ENCODE assay signal across 21 cellular contexts in genomic region chr12:120865094-120865493, GRCh38. TPM values are rescaled to one million over a fixed set of nuclear protein-coding genes. Genes with fewer than 3 reads are reported as not detected.
DNase-seq lines count a peak whose midpoint lies in the region; ATAC-seq, FAIRE-seq and TF ChIP-seq lines count a peak whose summit lies in the region.
"Had no signal": no experiment of that assay in that cellular context is flagged by ENCODE, and none has a peak within 500 bp of the region (broad histone marks: within the 10 kb centered on the region; RNA-seq: fewer than 3 reads in every experiment).

No MANE protein-coding gene starts in this region.

- no peaks in the 10 kb centered on the region for H3K9me3 Mint-ChIP-seq in activated CD8-positive, alpha-beta T cell treated with anti-CD3 and anti-CD28 coated beads for 36 hours
- H3K9me3 Mint-ChIP-seq in activated CD8-positive, alpha-beta T cell treated with anti-CD3 and anti-CD28 coated beads, Interleukin-2, amount 10 ng/mL, durations not matched to agents 7 days and 5 days (ENCODE audit: insufficient read depth) = no peaks in the 10 kb centered on the region
- H3K9me3 Mint-ChIP-seq in stimulated activated naive CD8-positive, alpha-beta T cell treated with anti-CD3 and anti-CD28 coated beads, Interleukin-15, amount 100 ng/mL, for 72 hours = no peaks in the 10 kb centered on the region

- DNase-seq in activated CD8-positive, alpha-beta T cell treated with anti-CD3 and anti-CD28 coated beads for 36 hours = peak; percentile 36
- no peak for DNase-seq in activated CD8-positive, alpha-beta T cell treated with anti-CD3 and anti-CD28 coated beads, Interleukin-2, amount 10 ng/mL, durations not matched to agents 7 days and 5 days
- DNase-seq in left ventricle myocardium superior (no peak), cardiac septum (ENCODE audit: low spot score) (no peak), K562 (ENCODE audit: extremely low read depth in 1 of 4, low spot score in 3 of 4) (peak in 1 of 4 experiments; percentile 24), activated gamma-delta T cell treated with Interleukin-2 at 50 U/mL for 16 hours (no peak)
- no peak for DNase-seq in stimulated activated naive CD8-positive, alpha-beta T cell treated with anti-CD3 and anti-CD28 coated beads, Interleukin-15, amount 100 ng/mL, for 72 hours
- no peak for DNase-seq in stimulated activated CD4-positive, alpha-beta T cell treated with anti-CD3 and anti-CD28 coated beads, Interleukin-2, amount 100 ng/mL, for 24 hours
- DNase-seq: DND-41, GM23248, KBM-7, NCI-H1048, NCI-H1436 treated with DMSO at 0.1 percent for 48 hours, NCI-H2081, NCI-H774, PC-3 had no signal

- no peaks in the 10 kb centered on the region for H3K36me3 ChIP-seq in K562 (ENCODE audit: control insufficient read depth, insufficient read depth, low read length)

- H3K9ac ChIP-seq in K562 (ENCODE audit: insufficient read depth in 1 of 2, low read depth in 2 of 2, low read length in 2 of 2) = no peak overlapping the region
- H3K9ac ChIP-seq: GM23248 had no signal

- 18% methylated on average over 3 of the region's 3 CpGs for WGBS in K562 (ENCODE audit: insufficient coverage, low coverage, missing lambda C conversion rate)

- FAIRE-seq in K562 (lab: Jason Lieb, UNC) = peak; percentile 72
- FAIRE-seq: A549, G401.6, GM18507 had no signal

- H2AFZ ChIP-seq in K562 (ENCODE audit: low read depth, low read length) = no peak overlapping the region
- H2AFZ ChIP-seq: GM23248 had no signal

- no peak overlapping the region for H3K4me3 Mint-ChIP-seq in activated CD8-positive, alpha-beta T cell treated with anti-CD3 and anti-CD28 coated beads for 36 hours
- H3K4me3 Mint-ChIP-seq in activated CD8-positive, alpha-beta T cell treated with anti-CD3 and anti-CD28 coated beads, Interleukin-2, amount 10 ng/mL, durations not matched to agents 7 days and 5 days = no peak overlapping the region
- H3K4me3 Mint-ChIP-seq in stimulated activated naive CD8-positive, alpha-beta T cell treated with anti-CD3 and anti-CD28 coated beads, Interleukin-15, amount 100 ng/mL, for 72 hours = no peak overlapping the region

- no peak overlapping the region for H3K4me3 ChIP-seq in K562
- H3K4me3 ChIP-seq: A549, GM23248 had no signal

- H3K36me3 Mint-ChIP-seq in activated CD8-positive, alpha-beta T cell treated with anti-CD3 and anti-CD28 coated beads for 36 hours (ENCODE audit: low read depth) = peaks cover 1% of the 10 kb centered on the region
- peaks cover 2% of the 10 kb centered on the region for H3K36me3 Mint-ChIP-seq in activated CD8-positive, alpha-beta T cell treated with anti-CD3 and anti-CD28 coated beads, Interleukin-2, amount 10 ng/mL, durations not matched to agents 7 days and 5 days (ENCODE audit: low read depth)

- no peak overlapping the region for H3K27ac ChIP-seq in K562 (ENCODE audit: extremely low read depth, low read depth, low read length)
- H3K27ac ChIP-seq: A549, C4-2B, GM23248 had no signal

- BruUV-seq in K562 (replicated peaks; lab: Mats Ljungman, UMichigan) = no TSS peak

- H3K27ac Mint-ChIP-seq in activated CD8-positive, alpha-beta T cell treated with anti-CD3 and anti-CD28 coated beads for 36 hours = no peak overlapping the region
- no peak overlapping the region for H3K27ac Mint-ChIP-seq in activated CD8-positive, alpha-beta T cell treated with anti-CD3 and anti-CD28 coated beads, Interleukin-2, amount 10 ng/mL, durations not matched to agents 7 days and 5 days
- H3K27ac Mint-ChIP-seq in stimulated activated naive CD8-positive, alpha-beta T cell treated with anti-CD3 and anti-CD28 coated beads, Interleukin-15, amount 100 ng/mL, for 72 hours = peak overlapping the region in 1 of 2 donors; percentile 69

- H3K9me3 ChIP-seq in K562 (replicated peaks; ENCODE audit: control insufficient read depth, insufficient read depth, low read depth, low read length) = no peaks in the 10 kb centered on the region
- H3K9me3 ChIP-seq: A549 had no signal

- H3K79me2 ChIP-seq in K562 (ENCODE audit: control insufficient read depth, insufficient read depth, low read length) = peaks cover 23% of the 10 kb centered on the region

- peak; percentile 93 for ATAC-seq in activated CD8-positive, alpha-beta T cell treated with anti-CD3 and anti-CD28 coated beads for 36 hours
- no peak for ATAC-seq in activated CD8-positive, alpha-beta T cell treated with anti-CD3 and anti-CD28 coated beads, Interleukin-2, amount 10 ng/mL, durations not matched to agents 7 days and 5 days
- peak; percentile 47 for ATAC-seq in left ventricle myocardium superior
- ATAC-seq in K562 = peak; percentile 81
- ATAC-seq in stimulated activated naive CD8-positive, alpha-beta T cell treated with anti-CD3 and anti-CD28 coated beads, Interleukin-15, amount 100 ng/mL, for 72 hours = peak; percentile 88
- ATAC-seq: A549, HCT116, PC-3 had no signal

- CTCF ChIA-PET in activated CD8-positive, alpha-beta T cell treated with anti-CD3 and anti-CD28 coated beads for 36 hours (lab: Charles Lee) = interaction anchor here (1.6 kb wide), 1 partner anchor 8 kb away, joined by 5 read pairs; no protein-coding TSS in a partner anchor
- CTCF ChIA-PET in activated CD8-positive, alpha-beta T cell treated with anti-CD3 and anti-CD28 coated beads, Interleukin-2, amount 10 ng/mL, durations not matched to agents 7 days and 5 days (lab: Charles Lee) = interaction anchor here (1.2 to 1.4 kb wide), 2 partner anchors 8 to 106 kb away, joined by 3 to 4 read pairs; no protein-coding TSS in a partner anchor
- CTCF ChIA-PET in K562 (lab: Yijun Ruan, JAX; ENCODE audit: low intra/inter-chr PET ratio) = no interaction called here

- TF ChIP-seq CTCF in activated CD8-positive, alpha-beta T cell treated with anti-CD3 and anti-CD28 coated beads for 36 hours (IDR thresholded peaks at IDR 0.05) = no peak
- TF ChIP-seq CTCF in K562 (IDR thresholded peaks at IDR 0.05 in 2 of 3, conservative IDR thresholded peaks at IDR 0.05 in 1 of 3; ENCODE audit: insufficient read depth in 2 of 3, low read depth in 1 of 3, low read length in 3 of 3) = no peak

- H3K4me1 Mint-ChIP-seq in activated CD8-positive, alpha-beta T cell treated with anti-CD3 and anti-CD28 coated beads for 36 hours (ENCODE audit: low read depth) = peaks cover 40% of the 10 kb centered on the region
- H3K4me1 Mint-ChIP-seq in activated CD8-positive, alpha-beta T cell treated with anti-CD3 and anti-CD28 coated beads, Interleukin-2, amount 10 ng/mL, durations not matched to agents 7 days and 5 days (ENCODE audit: low read depth) = peaks cover 3% of the 10 kb centered on the region
- peaks cover 53% of the 10 kb centered on the region for H3K4me1 Mint-ChIP-seq in stimulated activated naive CD8-positive, alpha-beta T cell treated with anti-CD3 and anti-CD28 coated beads, Interleukin-15, amount 100 ng/mL, for 72 hours

- TF ChIP-seq EP300 in K562 (IDR thresholded peaks at IDR 0.05; ENCODE audit: low read length) = no peak

- in situ Hi-C loops in K562 (cut with MboI) = no loop called here

- no peaks in the 10 kb centered on the region for H3K9me1 ChIP-seq in K562 (ENCODE audit: control insufficient read depth, insufficient read depth, low read length)

- H3K27me3 Mint-ChIP-seq in activated CD8-positive, alpha-beta T cell treated with anti-CD3 and anti-CD28 coated beads for 36 hours = no peaks in the 10 kb centered on the region
- no peaks in the 10 kb centered on the region for H3K27me3 Mint-ChIP-seq in activated CD8-positive, alpha-beta T cell treated with anti-CD3 and anti-CD28 coated beads, Interleukin-2, amount 10 ng/mL, durations not matched to agents 7 days and 5 days (ENCODE audit: low read depth)
- no peaks in the 10 kb centered on the region for H3K27me3 Mint-ChIP-seq in stimulated activated naive CD8-positive, alpha-beta T cell treated with anti-CD3 and anti-CD28 coated beads, Interleukin-15, amount 100 ng/mL, for 72 hours

- TF ChIP-seq POLR2A in K562 (conservative IDR thresholded peaks at IDR 0.05) = no peak

- POLR2A ChIA-PET in activated CD8-positive, alpha-beta T cell treated with anti-CD3 and anti-CD28 coated beads for 36 hours (lab: Charles Lee) = interaction anchor here (1.3 kb wide), 1 partner anchor 17 kb away, joined by 3 read pairs; no protein-coding TSS in a partner anchor
- POLR2A ChIA-PET in activated CD8-positive, alpha-beta T cell treated with anti-CD3 and anti-CD28 coated beads, Interleukin-2, amount 10 ng/mL, durations not matched to agents 7 days and 5 days (lab: Charles Lee) = interaction anchor here (1.0 kb wide), 1 partner anchor 22 kb away, joined by 3 read pairs; no protein-coding TSS in a partner anchor
- POLR2A ChIA-PET in K562 (lab: Yijun Ruan, JAX) = interaction anchor here (1.2 kb wide), 1 partner anchor 11 kb away, joined by 4 read pairs; no protein-coding TSS in a partner anchor

- H3K4me1 ChIP-seq in K562 (replicated peaks in 1 of 2; ENCODE audit: control insufficient read depth in 2 of 2, insufficient read depth in 2 of 2, low read length in 2 of 2) = peaks cover 0 to 6% of the 10 kb centered on the region in 2 experiments; a peak in 2 of 5 replicates

- H3K27me3 ChIP-seq in K562 (ENCODE audit: control insufficient read depth in 2 of 2, insufficient read depth in 2 of 2, low read length in 2 of 2) = no peaks in the 10 kb centered on the region

- H3K4me2 ChIP-seq in K562 (ENCODE audit: insufficient read depth, low read length) = no peak overlapping the region
- H3K4me2 ChIP-seq: A549 had no signal

- no peaks in the 10 kb centered on the region for H4K20me1 ChIP-seq in K562 (replicated peaks; ENCODE audit: control insufficient read depth, insufficient read depth, low read length)

- intact Hi-C loops in activated CD8-positive, alpha-beta T cell treated with anti-CD3 and anti-CD28 coated beads for 36 hours (cut with micrococcal nuclease) = no loop called here
- intact Hi-C loops in left ventricle myocardium superior (cut with micrococcal nuclease) (no loop called here), cardiac septum (cut with DNase I) (no loop called here), K562 (cut with micrococcal nuclease) (no loop called here)

- no peak for TF ChIP-seq RAD21 in K562 (CRISPR knock-in tag; conservative IDR thresholded peaks at IDR 0.05 in 1 of 2, IDR thresholded peaks at IDR 0.05 in 1 of 2)

RNA-seq across cellular contexts. Expression of gene SPPL3, which starts 39.1 kb away (rescaled TPM):
- 10 to 100 TPM; 19.8 to 20.8 TPM for total RNA-seq in activated CD8-positive, alpha-beta T cell treated with anti-CD3 and anti-CD28 coated beads for 36 hours
- 10 to 100 TPM; 23.3 to 27.8 TPM for total RNA-seq in activated CD8-positive, alpha-beta T cell treated with anti-CD3 and anti-CD28 coated beads, Interleukin-2, amount 10 ng/mL, durations not matched to agents 7 days and 5 days
- total RNA-seq in left ventricle myocardium superior (34.6 TPM), cardiac septum (32.2 TPM), K562 (2014; rRNA removed) (2.9 and 4.2 TPM in 2 replicates), K562 (2014; rRNA removed; fragmentation: Illumina TruSeq; extraction: Trizol) (7.1 and 8.3 TPM in 2 replicates), K562 (2015; rRNA removed; fragmentation: Illumina TruSeq; extraction: Trizol) (6.9 and 7.4 TPM in 2 replicates), K562 (2021) (21.6 and 23.8 TPM in 2 replicates)
- 25.1 and 48.4 TPM in 2 replicates for total RNA-seq in K562 (2011; cell fraction: chromatin; rRNA removed; ENCODE audit: low replicate concordance)
- 15.8 and 16.1 TPM in 2 replicates for total RNA-seq in K562 (2011; cell fraction: nucleolus; rRNA removed)
- 39.8 and 62.4 TPM in 2 replicates for total RNA-seq in K562 (2011; cell fraction: nucleoplasm; rRNA removed)
- polyA plus RNA-seq in K562 (2011; rRNA removed) (6.4 and 7.4 TPM in 2 replicates), K562 (2014; fragmentation: Illumina TruSeq; extraction: Trizol) (28.6 and 32.1 TPM in 2 replicates), K562 (2014; fragmentation: Nextera tagmentation; extraction: Ambion mirVana) (1 to 10 TPM; 3.8 to 5.3 TPM), K562 (2014; rRNA removed) (6.2 and 6.6 TPM in 2 replicates)
- 10.3 and 12.7 TPM in 2 replicates for polyA plus RNA-seq in K562 (2011; cell fraction: cytosol; rRNA removed)
- polyA plus RNA-seq in K562 (2011; cell fraction: nucleus; rRNA removed) = 7.9 and 10.3 TPM in 2 replicates
- polyA plus RNA-seq in K562 (2012) = 9.3 and 23.9 TPM in 2 replicates
- 13.7 and 19.4 TPM in 2 replicates for polyA minus RNA-seq in K562 (2011; rRNA and poly(A)+ RNA removed)
- 14.9 and 19.3 TPM in 2 replicates for polyA minus RNA-seq in K562 (2011; cell fraction: cytosol; rRNA and poly(A)+ RNA removed)
- polyA minus RNA-seq in K562 (2011; cell fraction: nucleus; rRNA and poly(A)+ RNA removed) = 6.1 and 6.2 TPM in 2 replicates
